Comparison of ENCODE assay signal across 9 cellular contexts in genomic region chr11:76824083-76824939, GRCh38. TPM values are rescaled to one million over a fixed set of nuclear protein-coding genes. Genes with fewer than 3 reads are reported as not detected.
DNase-seq lines count a peak whose midpoint lies in the region; ATAC-seq and TF ChIP-seq lines count a peak whose summit lies in the region.
"Had no signal": no experiment of that assay in that cellular context is flagged by ENCODE, and none has a peak within 500 bp of the region (broad histone marks: within the 10 kb centered on the region; RNA-seq: fewer than 3 reads in every experiment).

No MANE protein-coding gene starts in this region.

- H4K20me1 ChIP-seq in GM23338 (replicated peaks; ENCODE audit: insufficient read depth), result no peaks in the 10 kb centered on the region

- H3K4me3 ChIP-seq in GM23338 (no peak overlapping the region), fibroblast of the aortic adventitia (ENCODE audit: low read depth, low read length) (no peak overlapping the region), rectal smooth muscle tissue (ENCODE audit: low read length) (no peak overlapping the region)

- no peak overlapping the region for H3K27ac Mint-ChIP-seq in GM23338
- H3K27ac Mint-ChIP-seq: natural killer cell had no signal

- H3K9ac ChIP-seq in rectal smooth muscle tissue (ENCODE audit: low read length), result no peak overlapping the region

- peak; percentile 39; the same call in 2 of the 3 replicates for ATAC-seq in GM23338
- ATAC-seq in GM21447 (IDR thresholded peaks at IDR 0.05; ENCODE audit: unreplicated experiment), result no peak
- ATAC-seq in HG03342 (IDR thresholded peaks at IDR 0.05; ENCODE audit: unreplicated experiment), result no peak
- no peak for ATAC-seq in HG02798 (IDR thresholded peaks at IDR 0.05; ENCODE audit: poor library complexity, unreplicated experiment)
- ATAC-seq: natural killer cell had no signal

- no peak for TF ChIP-seq CTCF in GM23338 (conservative IDR thresholded peaks at IDR 0.05; ENCODE audit: low read depth in 2 of 2)
- TF ChIP-seq CTCF in fibroblast of the aortic adventitia (IDR thresholded peaks at IDR 0.05; ENCODE audit: insufficient read depth, low read length), result no peak

- DNase-seq in GM23338 (ENCODE audit: low spot score) (peak; percentile 10), SW480 (ENCODE audit: low spot score) (peak; percentile 10), fibroblast of the aortic adventitia (ENCODE audit: low read depth) (peak; percentile 53), iPS-NIHi7 (ENCODE audit: extremely low spot score) (no peak)
- DNase-seq: natural killer cell had no signal

- H3K79me2 ChIP-seq in GM23338 (replicated peaks; ENCODE audit: insufficient read depth), result no peaks in the 10 kb centered on the region

- H3K27me3 Mint-ChIP-seq in GM23338 (ENCODE audit: insufficient read depth, low read depth, poor library complexity), result peaks cover 6% of the 10 kb centered on the region

- H3K9me3 Mint-ChIP-seq in GM23338, result peaks cover 35% of the 10 kb centered on the region
- H3K9me3 Mint-ChIP-seq: natural killer cell had no signal

- H3K4me3 Mint-ChIP-seq in GM23338, result no peak overlapping the region
- H3K4me3 Mint-ChIP-seq: natural killer cell had no signal

- H3K4me1 Mint-ChIP-seq in GM23338, result peaks cover 14% of the 10 kb centered on the region

- H3K27me3 ChIP-seq in GM23338 (ENCODE audit: insufficient read depth) (no peaks in the 10 kb centered on the region), rectal smooth muscle tissue (ENCODE audit: control insufficient read depth, insufficient read depth, low read length) (no peaks in the 10 kb centered on the region)

- H3K36me3 ChIP-seq in GM23338 (ENCODE audit: insufficient read depth) (no peaks in the 10 kb centered on the region), rectal smooth muscle tissue (ENCODE audit: control insufficient read depth, insufficient read depth, low read length) (no peaks in the 10 kb centered on the region)

- no peaks in the 10 kb centered on the region for H3F3A ChIP-seq in GM23338 (replicated peaks; ENCODE audit: low read depth)

- H3K9me2 ChIP-seq in GM23338 (ENCODE audit: insufficient read depth), result no peaks in the 10 kb centered on the region

- peaks cover 13% of the 10 kb centered on the region for H3K4me1 ChIP-seq in GM23338 (ENCODE audit: insufficient read depth)
- H3K4me1 ChIP-seq in rectal smooth muscle tissue (ENCODE audit: control insufficient read depth, insufficient read depth, low read length), result no peaks in the 10 kb centered on the region

- H2AFZ ChIP-seq in GM23338, result peak overlapping the region; percentile 72; the same call in 1 of the 2 replicates

- H3K27ac ChIP-seq in GM23338 (ENCODE audit: low read depth), result no peak overlapping the region
- H3K27ac ChIP-seq in rectal smooth muscle tissue (ENCODE audit: low read depth, low read length), result peak overlapping the region; percentile 58

- peaks cover 17% of the 10 kb centered on the region for H3K36me3 Mint-ChIP-seq in GM23338 (ENCODE audit: low read depth)
- H3K36me3 Mint-ChIP-seq: natural killer cell had no signal

- 0 out of 2 replicates have a peak overlapping the region, but pooled peaks have one; percentile 25 for H3K4me2 ChIP-seq in GM23338

TF ChIP-seq in GM23338, 12 proteins besides CTCF, POLR2A, EP300 and RAD21 (continues in another document):
- no peak for TF ChIP-seq EZH2phosphoT487 (IDR thresholded peaks at IDR 0.05; ENCODE audit: unreplicated experiment)
- no peak for TF ChIP-seq CREB1 (CRISPR knock-in tag; IDR thresholded peaks at IDR 0.05; ENCODE audit: low read depth)
- no peak for TF ChIP-seq POLR2AphosphoS5 (IDR thresholded peaks at IDR 0.05; ENCODE audit: low read depth)
- no peak for TF ChIP-seq NANOG (IDR thresholded peaks at IDR 0.05; ENCODE audit: borderline replicate concordance)
- TF ChIP-seq REST (IDR thresholded peaks at IDR 0.05; ENCODE audit: unreplicated experiment), result no peak
- TF ChIP-seq STAT1 (IDR thresholded peaks at IDR 0.05; ENCODE audit: unreplicated experiment), result no peak
- no peak for TF ChIP-seq ZNF331 (CRISPR knock-in tag; IDR thresholded peaks at IDR 0.05; ENCODE audit: low read depth)
- TF ChIP-seq JUNB (IDR thresholded peaks at IDR 0.05; ENCODE audit: unreplicated experiment), result no peak
- no peak for TF ChIP-seq EZH2 (IDR thresholded peaks at IDR 0.05; ENCODE audit: low read depth, unreplicated experiment)
- TF ChIP-seq ETS1 (IDR thresholded peaks at IDR 0.05), result no peak
- no peak for TF ChIP-seq ZNF114 (CRISPR knock-in tag; IDR thresholded peaks at IDR 0.05)

RNA-seq across cellular contexts. Expression of gene ACER3, which starts 36.4 kb away (rescaled TPM):
- 25.2 and 26.5 TPM in 2 replicates for total RNA-seq in GM23338 (2014; rRNA removed; shearing (Covaris generic))
- polyA plus RNA-seq in GM23338 (2016; fragmentation: Nextera tagmentation; extraction: Ambion mirVana), result 5.2 and 6.2 TPM in 2 replicates
- total RNA-seq in fibroblast of the aortic adventitia (ENCODE audit: low replicate concordance), result 5.3 and 15.3 TPM in 2 replicates

RNA-seq across cellular contexts. Expression of gene TSKU, which starts 41.2 kb away (rescaled TPM):
- 31.1 and 33.8 TPM in 2 replicates for total RNA-seq in GM23338 (2014; rRNA removed; shearing (Covaris generic))
- polyA plus RNA-seq in GM23338 (2016; fragmentation: Nextera tagmentation; extraction: Ambion mirVana), result 9.0 and 11.7 TPM in 2 replicates
- 5.6 and 24.6 TPM in 2 replicates for total RNA-seq in fibroblast of the aortic adventitia (ENCODE audit: low replicate concordance)
- total RNA-seq: natural killer cell had no signal
